ENCODE assay signal across 16 cellular contexts in the genomic region with DNA sequence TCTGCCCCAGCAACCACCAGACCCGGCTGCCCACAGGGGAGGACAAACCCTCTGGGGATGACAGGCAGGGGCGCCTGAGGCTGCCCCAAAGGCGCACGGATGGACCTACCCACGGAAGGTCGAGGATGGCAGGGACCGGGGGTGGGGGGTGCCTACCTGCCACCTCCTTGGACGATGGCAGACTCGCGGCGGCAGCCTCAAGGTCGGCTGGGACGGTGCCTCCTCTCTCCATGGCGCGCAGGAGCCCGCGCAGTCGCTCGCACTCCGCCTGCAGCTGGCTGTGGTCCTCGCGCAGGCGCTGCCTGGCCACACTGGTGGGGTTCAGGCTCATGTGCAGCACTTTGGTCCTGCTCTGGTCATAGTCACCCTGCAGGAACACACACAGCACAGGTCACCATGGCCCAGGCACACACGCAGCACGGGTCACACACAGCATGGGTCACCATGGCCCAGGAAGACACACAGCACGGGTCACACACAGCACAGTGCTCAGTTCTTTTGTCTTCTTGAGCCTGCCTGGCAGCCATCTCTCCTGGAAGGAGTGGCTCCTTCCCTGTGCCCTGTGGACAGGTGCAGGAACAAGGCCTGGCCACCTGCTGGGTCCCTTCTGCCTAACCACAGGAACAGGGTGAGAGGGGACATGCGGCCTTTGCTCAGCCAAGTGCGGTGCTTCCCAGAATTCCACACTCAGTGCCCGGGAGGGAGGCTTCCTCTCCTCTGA.
DNase-seq lines count a peak whose midpoint lies in the region; ATAC-seq and TF ChIP-seq lines count a peak whose summit lies in the region.
"Had no signal": no experiment of that assay in that cellular context is flagged by ENCODE, and none has a peak within 500 bp of the region (broad histone marks: within the 10 kb centered on the region; RNA-seq: fewer than 3 reads in every experiment).

No MANE protein-coding gene starts in this region.

- H3K27ac Mint-ChIP-seq in natural killer cell, result no peak overlapping the region
- H3K27ac Mint-ChIP-seq in natural killer cell treated with Interleukin-12 subunit alpha and Interleukin-12 subunit beta and Interleukin-15 and Interleukin-18, amount 100 ng/mL, for 72 hours, result no peak overlapping the region
- H3K27ac Mint-ChIP-seq: stimulated activated naive B cell treated with anti-CD40 and anti-IgM and Interleukin-4, amounts not matched to agents 10 μg/mL and 1 μg/mL and 100 μg/mL, for 72 hours had no signal

- intact Hi-C loops in natural killer cell (cut with micrococcal nuclease), result no loop called here
- intact Hi-C loops in left ventricle myocardium superior (cut with micrococcal nuclease), result no loop called here

- no peaks in the 10 kb centered on the region for H3K9me3 Mint-ChIP-seq in natural killer cell
- H3K9me3 Mint-ChIP-seq in natural killer cell treated with Interleukin-12 subunit alpha and Interleukin-12 subunit beta and Interleukin-15 and Interleukin-18, amount 100 ng/mL, for 72 hours, result no peaks in the 10 kb centered on the region

- ATAC-seq in natural killer cell, result no peak
- ATAC-seq in natural killer cell treated with Interleukin-12 subunit alpha and Interleukin-12 subunit beta and Interleukin-15 and Interleukin-18, amount 100 ng/mL, for 72 hours, result no peak
- ATAC-seq in left ventricle myocardium superior, result no peak
- ATAC-seq in HG03039 (IDR thresholded peaks at IDR 0.05; ENCODE audit: unreplicated experiment), result no peak
- ATAC-seq: esophagus mucosa; stimulated activated naive B cell treated with anti-CD40 and anti-IgM and Interleukin-4, amounts not matched to agents 10 μg/mL and 1 μg/mL and 100 μg/mL, for 72 hours had no signal

- DNase-seq in natural killer cell (no peak), NCI-H510A (lab: John Stamatoyannopoulos, UW) (peak; percentile 70), left ventricle myocardium superior (peak; percentile 17), cortex of kidney (lab: John Stamatoyannopoulos, UW) (no peak), globus pallidus (ENCODE audit: low spot score) (no peak)
- no peak for DNase-seq in natural killer cell treated with Interleukin-12 subunit alpha and Interleukin-12 subunit beta and Interleukin-15 and Interleukin-18, amount 100 ng/mL, for 72 hours (ENCODE audit: low spot score)
- no peak for DNase-seq in activated CD8-positive, alpha-beta memory T cell treated with anti-CD3 and anti-CD28 coated beads, Interleukin-2, amount 50 U/mL, for 4 hours
- DNase-seq: H9; islet precursor cell; NCI-H1105; NCI-H226; small intestine; stimulated activated naive B cell treated with anti-CD40 and anti-IgM and Interleukin-4, amounts not matched to agents 10 μg/mL and 1 μg/mL and 100 μg/mL, for 72 hours; SW 1271 had no signal

- no peaks in the 10 kb centered on the region for H3K36me3 Mint-ChIP-seq in natural killer cell
- H3K36me3 Mint-ChIP-seq in natural killer cell treated with Interleukin-12 subunit alpha and Interleukin-12 subunit beta and Interleukin-15 and Interleukin-18, amount 100 ng/mL, for 72 hours, result peaks cover 15% of the 10 kb centered on the region

- no peak for TF ChIP-seq CTCF in natural killer cell (IDR thresholded peaks at IDR 0.05)

- H3K4me3 Mint-ChIP-seq in natural killer cell, result peak overlapping the region; percentile 49
- no peak overlapping the region for H3K4me3 Mint-ChIP-seq in natural killer cell treated with Interleukin-12 subunit alpha and Interleukin-12 subunit beta and Interleukin-15 and Interleukin-18, amount 100 ng/mL, for 72 hours
- H3K4me3 Mint-ChIP-seq: H9 had no signal

- no peaks in the 10 kb centered on the region for H3K27me3 Mint-ChIP-seq in natural killer cell (ENCODE audit: low read depth in 2 of 2)
- peaks cover 0 to 3% of the 10 kb centered on the region in 2 donors for H3K27me3 Mint-ChIP-seq in natural killer cell treated with Interleukin-12 subunit alpha and Interleukin-12 subunit beta and Interleukin-15 and Interleukin-18, amount 100 ng/mL, for 72 hours
- H3K27me3 Mint-ChIP-seq: stimulated activated naive B cell treated with anti-CD40 and anti-IgM and Interleukin-4, amounts not matched to agents 10 μg/mL and 1 μg/mL and 100 μg/mL, for 72 hours had no signal

- peaks cover 48 to 62% of the 10 kb centered on the region in 2 donors for H3K4me1 Mint-ChIP-seq in natural killer cell
- peaks cover 47 to 49% of the 10 kb centered on the region in 2 donors for H3K4me1 Mint-ChIP-seq in natural killer cell treated with Interleukin-12 subunit alpha and Interleukin-12 subunit beta and Interleukin-15 and Interleukin-18, amount 100 ng/mL, for 72 hours (ENCODE audit: low read depth in 2 of 2)

Comparison
In these comparisons a context has a peak if more than half of its experiments do, and no peak if none do; other contexts are left out.
1. DNase-seq: peak in NCI-H510A (single experiment) and left ventricle myocardium superior (single experiment); none in natural killer cell (single experiment), natural killer cell treated with Interleukin-12 subunit alpha and Interleukin-12 subunit beta and Interleukin-15 and Interleukin-18, amount 100 ng/mL, for 72 hours (single experiment), cortex of kidney (single experiment), globus pallidus (single experiment) and activated CD8-positive, alpha-beta memory T cell treated with anti-CD3 and anti-CD28 coated beads, Interleukin-2, amount 50 U/mL, for 4 hours (single experiment).